Comparison of ENCODE assay signal across 8 cellular contexts in genomic region chr4:104490096-104490769, GRCh38. TPM values are rescaled to one million over a fixed set of nuclear protein-coding genes. Genes with fewer than 3 reads are reported as not detected.
DNase-seq lines count a peak whose midpoint lies in the region; ATAC-seq, FAIRE-seq and TF ChIP-seq lines count a peak whose summit lies in the region.

No MANE protein-coding gene starts in this region.

- TF ChIP-seq EP300 in A549 (IDR thresholded peaks at IDR 0.05), result no peak

- peaks cover 32% of the 10 kb centered on the region for H3K27me3 Mint-ChIP-seq in endodermal cell (ENCODE audit: insufficient read depth)
- H3K27me3 Mint-ChIP-seq in neural progenitor cell (ENCODE audit: insufficient read depth, low read depth), result peaks cover 3% of the 10 kb centered on the region

- TF ChIP-seq POLR2A in A549 (IDR thresholded peaks at IDR 0.05; ENCODE audit: low read length), result no peak

- TF ChIP-seq CTCF in A549 (IDR thresholded peaks at IDR 0.05), result no peak
- TF ChIP-seq CTCF in endodermal cell (conservative IDR thresholded peaks at IDR 0.05), result no peak
- no peak for TF ChIP-seq CTCF in neural progenitor cell (IDR thresholded peaks at IDR 0.05)

- peaks cover 54% of the 10 kb centered on the region for H3F3A ChIP-seq in neural progenitor cell (ENCODE audit: low read depth)

- POLR2A ChIA-PET in A549 (lab: Yijun Ruan, JAX), result no interaction called here

- CTCF ChIA-PET in A549 (lab: Yijun Ruan, JAX), result no interaction called here

- H3K27ac Mint-ChIP-seq in endodermal cell (no peak overlapping the region), neural progenitor cell (peak overlapping the region; percentile 80)

- no peaks in the 10 kb centered on the region for H3K27me3 ChIP-seq in NT2/D1 (ENCODE audit: insufficient read depth, insufficient read length)
- H3K27me3 ChIP-seq in endodermal cell (ENCODE audit: control insufficient read depth, insufficient read depth, low read length, poor library complexity, severe bottlenecking), result peaks cover 12% of the 10 kb centered on the region
- no peaks in the 10 kb centered on the region for H3K27me3 ChIP-seq in neural progenitor cell

- H3K9me3 ChIP-seq in A549 (no peaks in the 10 kb centered on the region), NT2/D1 (ENCODE audit: insufficient read depth, low read length) (no peaks in the 10 kb centered on the region), endodermal cell (ENCODE audit: control insufficient read depth, low read length) (no peaks in the 10 kb centered on the region), neural progenitor cell (ENCODE audit: low read depth) (no peaks in the 10 kb centered on the region)

- H3K36me3 ChIP-seq in NT2/D1 (ENCODE audit: insufficient read depth, insufficient read length, low read length) (no peaks in the 10 kb centered on the region), endodermal cell (ENCODE audit: control insufficient read depth, insufficient read depth, low read length) (no peaks in the 10 kb centered on the region), neural progenitor cell (no peaks in the 10 kb centered on the region)

- H3K4me1 ChIP-seq in A549 (peaks cover 13% of the 10 kb centered on the region; the same call in 1 of the 3 replicates), NT2/D1 (ENCODE audit: insufficient read depth, insufficient read length) (no peaks in the 10 kb centered on the region), endodermal cell (ENCODE audit: control insufficient read depth, insufficient read depth, low read length) (no peaks in the 10 kb centered on the region), neural progenitor cell (peaks cover 63% of the 10 kb centered on the region)

- no peaks in the 10 kb centered on the region for H3K9me3 Mint-ChIP-seq in endodermal cell
- no peaks in the 10 kb centered on the region for H3K9me3 Mint-ChIP-seq in neural progenitor cell

- peaks cover 16% of the 10 kb centered on the region for H4K20me1 ChIP-seq in neural progenitor cell (ENCODE audit: low read depth)

- H2AFZ ChIP-seq in neural progenitor cell (replicated peaks), result peak overlapping the region; percentile 14

- H3K36me3 Mint-ChIP-seq in endodermal cell (ENCODE audit: low read depth) (no peaks in the 10 kb centered on the region), neural progenitor cell (peaks cover 3% of the 10 kb centered on the region)

- peak; percentile 3 for DNase-seq in A549 (ENCODE audit: low read depth in 1 of 2, low spot score in 1 of 2)
- DNase-seq in NT2/D1 (ENCODE audit: low read depth, low spot score), result no peak
- DNase-seq in endodermal cell, result peak; percentile 60
- peak; percentile 27 for DNase-seq in neural progenitor cell (ENCODE audit: low spot score)
- no peak for DNase-seq in NCI-H1694 (lab: John Stamatoyannopoulos, UW)
- DNase-seq in stimulated activated naive CD4-positive, alpha-beta T cell treated with Interleukin-2 at 50 U/mL for 16 hours (lab: John Stamatoyannopoulos, UW), result no peak

- H3K4me3 ChIP-seq in A549, result peak overlapping the region; percentile 79
- peak overlapping the region; percentile 66 for H3K4me3 ChIP-seq in NT2/D1 (ENCODE audit: insufficient read length, low read depth)
- peak overlapping the region; percentile 90 for H3K4me3 ChIP-seq in endodermal cell (ENCODE audit: low read length)
- H3K4me3 ChIP-seq in neural progenitor cell, result peak overlapping the region; percentile 65

- H3K4me1 Mint-ChIP-seq in endodermal cell (peaks cover 37% of the 10 kb centered on the region), neural progenitor cell (peaks cover 58% of the 10 kb centered on the region)

- H3K4me2 ChIP-seq in A549 (peak overlapping the region; percentile 90), neural progenitor cell (peak overlapping the region; percentile 93)

- no peak for TF ChIP-seq RAD21 in A549 (conservative IDR thresholded peaks at IDR 0.05 in 1 of 2, IDR thresholded peaks at IDR 0.05 in 1 of 2)

- 65% methylated on average over 7 of the region's 7 CpGs for WGBS in A549 (ENCODE audit: missing lambda C conversion rate)
- WGBS in endodermal cell (ENCODE audit: insufficient coverage in 1 of 2, insufficient read length in 1 of 2), 2 experiments, result 27 to 29% methylated on average over 1 to 7 of the region's 7 CpGs

- H3K79me2 ChIP-seq in neural progenitor cell (ENCODE audit: low read depth), result peaks cover 78% of the 10 kb centered on the region

- H3K4me3 Mint-ChIP-seq in endodermal cell, result peak overlapping the region; percentile 71
- peak overlapping the region; percentile 95 for H3K4me3 Mint-ChIP-seq in neural progenitor cell

- no peak for FAIRE-seq in A549 (lab: Jason Lieb, UNC)

- peak in 1 of 2 experiments; percentile 33; a peak in 3 of 6 replicates for ATAC-seq in A549
- peak; percentile 50 for ATAC-seq in GM18508 (IDR thresholded peaks at IDR 0.05; ENCODE audit: insufficient read depth, unreplicated experiment)
- peak; percentile 45 for ATAC-seq in HG02840 (IDR thresholded peaks at IDR 0.05; ENCODE audit: low FRiP score, unreplicated experiment)

- H3K27ac ChIP-seq in A549 (0 out of 6 replicates have a peak overlapping the region, but pooled peaks of 1 of the 2 experiments have one; percentile 66), endodermal cell (ENCODE audit: low read depth, low read length) (peak overlapping the region; percentile 90), neural progenitor cell (peak overlapping the region; percentile 86)

- H3K9ac ChIP-seq in NT2/D1 (ENCODE audit: insufficient read length, low read depth) (peak overlapping the region; percentile 79), endodermal cell (ENCODE audit: extremely low read depth, low read length, poor library complexity, severe bottlenecking) (no peak overlapping the region), neural progenitor cell (no peak overlapping the region)

TF ChIP-seq in A549, 52 proteins besides CTCF, POLR2A, EP300 and RAD21:
- TF ChIP-seq ZSCAN20 (CRISPR knock-in tag; IDR thresholded peaks at IDR 0.05) (no peak), ESRRA (IDR thresholded peaks at IDR 0.05; ENCODE audit: borderline replicate concordance, low read length) (no peak), EHMT2 (IDR thresholded peaks at IDR 0.05; ENCODE audit: low read depth) (no peak)

RNA-seq across cellular contexts. Expression of gene CXXC4, which starts 4.5 kb away (rescaled TPM):
- polyA plus RNA-seq in A549 (2011; rRNA removed) (0.91 and 0.93 TPM in 2 replicates), A549 (2017; fragmentation: RNase III; extraction: RNeasy Plus Mini Kit Qiagen cat#74134 plus additional on column Dnase treatment) (0.03 to 0.04 TPM (median 0.03 TPM) in 3 replicates)
- polyA plus RNA-seq in A549 (2012; cell fraction: cytosol; rRNA removed), result 0.09 and 0.13 TPM in 2 replicates
- polyA plus RNA-seq in A549 (2012; cell fraction: nucleus; rRNA removed), result 0.28 and 0.59 TPM in 2 replicates
- polyA minus RNA-seq in A549 (2011; rRNA and poly(A)+ RNA removed), result 0.54 and 0.79 TPM in 2 replicates
- total RNA-seq in endodermal cell (10 to 100 TPM in 1 of 2 donors, 1 to 10 TPM in 1; 5.6 to 12.4 TPM), neural progenitor cell (ENCODE audit: low replicate concordance) (23.6 and 40.2 TPM in 2 replicates)
- 27.2 TPM for polyA plus RNA-seq in endodermal cell (2013, experiment 1 of 2)
- 28.9 TPM for polyA plus RNA-seq in endodermal cell (2013, experiment 2 of 2)

Comparison
In these comparisons a context has a peak if more than half of its experiments do, and no peak if none do; other contexts are left out.
1. DNase-seq: peak in A549 (2 of 2), endodermal cell (single experiment) and neural progenitor cell (single experiment); none in NT2/D1 (single experiment), NCI-H1694 (single experiment) and stimulated activated naive CD4-positive, alpha-beta T cell treated with Interleukin-2 at 50 U/mL for 16 hours (single experiment).
2. Peak in every context shown above with its lines, with median percentiles within 50 percentile points of each other: H3K4me3 ChIP-seq.